ENCODE assay signal across 22 cellular contexts in the genomic region with DNA sequence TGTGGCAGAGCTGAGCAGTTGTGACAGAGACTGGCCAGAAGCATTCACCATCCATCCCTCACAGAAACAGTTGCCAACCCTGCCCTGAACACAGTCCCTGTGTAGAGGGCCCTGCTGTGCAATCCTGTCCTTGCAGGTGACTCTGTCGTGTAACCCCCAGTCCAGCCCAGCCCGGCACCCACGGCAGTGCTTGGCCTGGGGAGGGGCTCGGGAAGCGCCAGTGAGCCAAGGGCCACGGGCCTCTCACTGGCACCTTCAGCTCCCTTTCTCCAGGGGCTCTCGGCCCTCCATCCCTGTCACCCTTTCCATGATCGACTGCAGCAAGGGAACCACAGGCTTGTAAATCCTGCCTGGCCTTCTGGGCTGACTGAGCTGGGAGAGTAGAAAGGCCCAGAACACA.
"Had no signal": no experiment of that assay in that cellular context is flagged by ENCODE, and none has a peak within 500 bp of the region (broad histone marks: within the 10 kb centered on the region; RNA-seq: fewer than 3 reads in every experiment).

No MANE protein-coding gene starts in this region.

- H3K27ac ChIP-seq: foreskin keratinocyte, left lung, lower lobe of right lung, parathyroid adenoma, psoas muscle, sigmoid colon, skin epidermis, tibial artery, upper lobe of right lung, vagina had no signal

- H3K9me3 ChIP-seq: left lung, lower lobe of right lung, psoas muscle, sigmoid colon, tibial artery, upper lobe of right lung, vagina had no signal

- H3K4me1 Mint-ChIP-seq: endodermal cell, memory B cell, mesothelial cell of epicardium had no signal

- H3K27ac Mint-ChIP-seq: memory B cell, mesothelial cell of epicardium had no signal

- H3K4me3 ChIP-seq: coronary artery, left lung, lower lobe of right lung, psoas muscle, sigmoid colon, skin epidermis, tibial artery, upper lobe of right lung, vagina had no signal

- H3K4me3 Mint-ChIP-seq: endodermal cell; memory B cell; mesothelial cell of epicardium; natural killer cell treated with Interleukin-12 subunit alpha and Interleukin-12 subunit beta and Interleukin-15 and Interleukin-18, amount 100 ng/mL, for 72 hours had no signal

- H3K27me3 ChIP-seq: foreskin keratinocyte, left lung, sigmoid colon, tibial artery, upper lobe of right lung, vagina had no signal

- H3K27me3 Mint-ChIP-seq: memory B cell; natural killer cell treated with Interleukin-12 subunit alpha and Interleukin-12 subunit beta and Interleukin-15 and Interleukin-18, amount 100 ng/mL, for 72 hours had no signal

- DNase-seq: effector CD4-positive, alpha-beta T cell; erythroblast; foreskin keratinocyte; head of caudate nucleus; hippocampal formation; retina; stimulated activated CD4-positive, alpha-beta T cell treated with anti-CD3 and anti-CD28 coated beads, Interleukin-2, amount 100 ng/mL, for 48 hours; stimulated activated naive CD4-positive, alpha-beta T cell treated with Interleukin-2 at 50 U/mL for 16 hours; upper lobe of right lung had no signal

- H3K4me1 ChIP-seq: foreskin keratinocyte, left lung, parathyroid adenoma, psoas muscle, upper lobe of right lung had no signal

- ATAC-seq: left lung; lower lobe of right lung; natural killer cell treated with Interleukin-12 subunit alpha and Interleukin-12 subunit beta and Interleukin-15 and Interleukin-18, amount 100 ng/mL, for 72 hours; psoas muscle; upper lobe of right lung had no signal

- H3K9me3 Mint-ChIP-seq: endodermal cell; memory B cell; mesothelial cell of epicardium; natural killer cell treated with Interleukin-12 subunit alpha and Interleukin-12 subunit beta and Interleukin-15 and Interleukin-18, amount 100 ng/mL, for 72 hours had no signal
